ENCODE assay signal across 29 cellular contexts in the genomic region with DNA sequence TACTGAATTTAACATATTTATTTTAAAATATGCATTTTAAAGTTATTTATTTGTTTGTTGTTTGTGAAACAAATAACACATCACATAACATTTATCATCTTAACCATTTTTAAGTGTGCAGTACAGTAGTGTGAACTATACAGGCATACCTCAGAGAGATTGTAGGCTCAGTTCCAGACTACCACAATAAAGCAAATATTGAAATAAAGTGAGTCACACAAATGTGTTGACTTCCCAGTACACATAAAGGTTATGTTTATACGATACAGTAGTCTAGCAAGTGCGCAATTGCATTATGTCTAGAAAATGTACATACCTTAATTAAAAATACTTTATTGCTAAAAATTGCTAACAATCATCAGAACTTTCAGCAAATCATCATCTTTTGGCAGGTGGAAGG.
A peak's percentile ranks its signal among the peaks of the same experiment; 100 is the strongest.
DNase-seq lines count a peak whose midpoint lies in the region; ATAC-seq, FAIRE-seq and TF ChIP-seq lines count a peak whose summit lies in the region.
"Had no signal": no experiment of that assay in that cellular context is flagged by ENCODE, and none has a peak within 500 bp of the region (broad histone marks: within the 10 kb centered on the region; RNA-seq: fewer than 3 reads in every experiment).

No MANE protein-coding gene starts in this region.

- ATAC-seq in RWPE2 (ENCODE audit: low read depth) (peak; percentile 98), GM19035 (IDR thresholded peaks at IDR 0.05; ENCODE audit: unreplicated experiment) (no peak)
- ATAC-seq: activated CD4-positive, CD25-positive, alpha-beta regulatory T cell treated with anti-CD3 and anti-CD28 coated beads, Interleukin-2, amount 50 U/mL, for 24 hours; CD8-positive, alpha-beta T cell; naive thymus-derived CD8-positive, alpha-beta T cell had no signal

- H3K79me2 ChIP-seq in fibroblast of lung (ENCODE audit: control insufficient read depth, insufficient read depth, low read length), result no peaks in the 10 kb centered on the region

- TF ChIP-seq CTCF in Calu3 (IDR thresholded peaks at IDR 0.05; ENCODE audit: unreplicated experiment) (no peak), LNCaP clone FGC (IDR thresholded peaks at IDR 0.05; ENCODE audit: control insufficient read depth, extremely low read depth, insufficient read depth) (no peak), RWPE2 (IDR thresholded peaks at IDR 0.05; ENCODE audit: poor library complexity, severe bottlenecking) (no peak), fibroblast of lung (conservative IDR thresholded peaks at IDR 0.05 in 1 of 2, IDR thresholded peaks at IDR 0.05 in 1 of 2; ENCODE audit: low read depth in 1 of 2, low read length in 2 of 2) (no peak)

- H3K27ac ChIP-seq in RWPE2 (ENCODE audit: poor library complexity, severe bottlenecking) (no peak overlapping the region), fibroblast of lung (ENCODE audit: insufficient read depth, low read length) (no peak overlapping the region), small intestine (ENCODE audit: low read depth in 1 of 2, low read length in 1 of 2) (no peak overlapping the region)
- H3K27ac ChIP-seq: cardiac muscle cell, coronary artery, left ventricle myocardium inferior, thoracic aorta, vagina had no signal

- no peak for FAIRE-seq in small intestine (lab: Jason Lieb, UNC)

- H3K9me3 Mint-ChIP-seq in Calu3 (ENCODE audit: low read depth, unreplicated experiment), result peaks cover 4% of the 10 kb centered on the region
- H3K9me3 Mint-ChIP-seq: activated naive CD4-positive, alpha-beta T cell treated with anti-CD3 and anti-CD28 coated beads, Interleukin-2, amount 50 U/mL, for 24 hours; endodermal cell had no signal

- no peak overlapping the region for H3K27ac Mint-ChIP-seq in Calu3 (ENCODE audit: unreplicated experiment)
- H3K27ac Mint-ChIP-seq: activated naive CD4-positive, alpha-beta T cell treated with anti-CD3 and anti-CD28 coated beads, Interleukin-2, amount 50 U/mL, for 24 hours; CD8-positive, alpha-beta T cell; endodermal cell; mesothelial cell of epicardium; naive thymus-derived CD8-positive, alpha-beta T cell; stimulated activated naive CD8-positive, alpha-beta T cell treated with anti-CD3 and anti-CD28 coated beads, Interleukin-15, Interleukin-2, amounts not matched to agents 100 ng/mL and 50 ng/mL, for 24 hours had no signal

- peaks cover 12% of the 10 kb centered on the region for H3K4me1 Mint-ChIP-seq in Calu3 (ENCODE audit: low read depth, unreplicated experiment)
- H3K4me1 Mint-ChIP-seq: activated naive CD4-positive, alpha-beta T cell treated with anti-CD3 and anti-CD28 coated beads, Interleukin-2, amount 50 U/mL, for 24 hours; endodermal cell; mesothelial cell of epicardium; naive thymus-derived CD8-positive, alpha-beta T cell had no signal

- H3K36me3 Mint-ChIP-seq in Calu3 (ENCODE audit: insufficient read depth, unreplicated experiment), result no peaks in the 10 kb centered on the region
- H3K36me3 Mint-ChIP-seq: activated naive CD4-positive, alpha-beta T cell treated with anti-CD3 and anti-CD28 coated beads, Interleukin-2, amount 50 U/mL, for 24 hours; CD8-positive, alpha-beta T cell; mesothelial cell of epicardium; naive thymus-derived CD8-positive, alpha-beta T cell had no signal

- no peaks in the 10 kb centered on the region for H3K36me3 ChIP-seq in RWPE2 (ENCODE audit: low read depth)
- H3K36me3 ChIP-seq in fibroblast of lung (ENCODE audit: control insufficient read depth, insufficient read depth, low read length), result no peaks in the 10 kb centered on the region
- no peaks in the 10 kb centered on the region for H3K36me3 ChIP-seq in small intestine (ENCODE audit: control insufficient read depth in 2 of 2, insufficient read depth in 2 of 2, low read length in 2 of 2)
- H3K36me3 ChIP-seq: cardiac muscle cell, left ventricle myocardium inferior, MG63, thoracic aorta, vagina had no signal

- peak; percentile 7 for DNase-seq in Calu3
- DNase-seq in LNCaP clone FGC (ENCODE audit: low read depth), result peak; percentile 73
- no peak for DNase-seq in RWPE2 (ENCODE audit: low spot score)
- DNase-seq in fibroblast of lung (ENCODE audit: low read depth in 2 of 2), result peak; percentile 5 to 33
- no peak for DNase-seq in central memory CD4-positive, alpha-beta T cell
- DNase-seq in KG1 (lab: John Stamatoyannopoulos, UW), result no peak
- DNase-seq in small intestine, result no peak
- DNase-seq: activated CD4-positive, alpha-beta T cell treated with anti-CD3 and anti-CD28 coated beads, Interleukin-2, amount 50 U/mL, for 48 hours; amygdala; CD8-positive, alpha-beta T cell; endodermal cell; H7; hypothalamus; left ventricle myocardium inferior; MG63; naive thymus-derived CD8-positive, alpha-beta T cell; NCI-H1417 treated with DMSO at 0.1 percent for 48 hours; NCI-H2171; NCI-H510A treated with DMSO at 0.1 percent for 48 hours; nucleus accumbens had no signal

- no peak overlapping the region for H3K4me3 Mint-ChIP-seq in Calu3 (ENCODE audit: low read depth, unreplicated experiment)
- H3K4me3 Mint-ChIP-seq: activated naive CD4-positive, alpha-beta T cell treated with anti-CD3 and anti-CD28 coated beads, Interleukin-2, amount 50 U/mL, for 24 hours; CD8-positive, alpha-beta T cell; endodermal cell; mesothelial cell of epicardium; naive thymus-derived CD8-positive, alpha-beta T cell; stimulated activated naive CD8-positive, alpha-beta T cell treated with anti-CD3 and anti-CD28 coated beads, Interleukin-15, Interleukin-2, amounts not matched to agents 100 ng/mL and 50 ng/mL, for 24 hours had no signal

- intact Hi-C loops in Calu3 (cut with micrococcal nuclease; ENCODE audit: unreplicated experiment), result no loop called here

- no peak overlapping the region for H3K4me3 ChIP-seq in LNCaP clone FGC (ENCODE audit: low read depth, low read length)
- no peak overlapping the region for H3K4me3 ChIP-seq in RWPE2 (ENCODE audit: severe bottlenecking)
- H3K4me3 ChIP-seq in fibroblast of lung (replicated peaks in 1 of 4; ENCODE audit: control extremely low read depth in 1 of 4, insufficient read depth in 1 of 4, low read depth in 3 of 4, low read length in 4 of 4), result no peak overlapping the region
- H3K4me3 ChIP-seq in small intestine (ENCODE audit: low read depth in 1 of 2, low read length in 2 of 2), result no peak overlapping the region
- H3K4me3 ChIP-seq: cardiac muscle cell, coronary artery, left ventricle myocardium inferior, MG63, thoracic aorta, vagina had no signal

- H3K9me3 ChIP-seq in RWPE2 (ENCODE audit: severe bottlenecking) (no peaks in the 10 kb centered on the region), fibroblast of lung (ENCODE audit: control insufficient read depth, insufficient read depth, low read depth, low read length) (no peaks in the 10 kb centered on the region), small intestine (ENCODE audit: control insufficient read depth, low read depth) (no peaks in the 10 kb centered on the region)
- H3K9me3 ChIP-seq: left ventricle myocardium inferior, MG63, thoracic aorta, vagina had no signal

- no peak overlapping the region for H2AFZ ChIP-seq in fibroblast of lung (ENCODE audit: low read length)

- H3K4me1 ChIP-seq in RWPE2 (ENCODE audit: insufficient read depth, poor library complexity, severe bottlenecking), result peaks cover 11% of the 10 kb centered on the region
- no peaks in the 10 kb centered on the region for H3K4me1 ChIP-seq in fibroblast of lung (ENCODE audit: control insufficient read depth, extremely low read depth, insufficient read depth, low read length)
- no peaks in the 10 kb centered on the region for H3K4me1 ChIP-seq in small intestine (ENCODE audit: control insufficient read depth in 2 of 2, insufficient read depth in 1 of 2, low read depth in 1 of 2, low read length in 1 of 2)
- H3K4me1 ChIP-seq: left ventricle myocardium inferior, vagina had no signal

- H3K4me2 ChIP-seq in fibroblast of lung (ENCODE audit: extremely low read depth, insufficient read depth, low read length), result no peak overlapping the region

- 81 to 88% (median 87%) methylated on average over 2 of the region's 2 CpGs for WGBS in small intestine, 3 donors

- no peaks in the 10 kb centered on the region for H3K27me3 Mint-ChIP-seq in Calu3 (ENCODE audit: unreplicated experiment)
- H3K27me3 Mint-ChIP-seq: activated naive CD4-positive, alpha-beta T cell treated with anti-CD3 and anti-CD28 coated beads, Interleukin-2, amount 50 U/mL, for 24 hours; naive thymus-derived CD8-positive, alpha-beta T cell; stimulated activated naive CD8-positive, alpha-beta T cell treated with anti-CD3 and anti-CD28 coated beads, Interleukin-15, Interleukin-2, amounts not matched to agents 100 ng/mL and 50 ng/mL, for 24 hours had no signal

- H3K27me3 ChIP-seq in RWPE2 (ENCODE audit: insufficient read depth, poor library complexity, severe bottlenecking) (no peaks in the 10 kb centered on the region), fibroblast of lung (ENCODE audit: control insufficient read depth, insufficient read depth, low read length) (no peaks in the 10 kb centered on the region), small intestine (ENCODE audit: control insufficient read depth in 2 of 2, insufficient read depth in 2 of 2, low read length in 2 of 2) (no peaks in the 10 kb centered on the region)
- H3K27me3 ChIP-seq: cardiac muscle cell, MG63, vagina had no signal

- BruUV-seq in Calu3 (replicated peaks; lab: Mats Ljungman, UMichigan), result no TSS peak

- no peaks in the 10 kb centered on the region for H4K20me1 ChIP-seq in fibroblast of lung (ENCODE audit: control insufficient read depth, extremely low read depth, insufficient read depth, low read length)

- H3K9ac ChIP-seq in fibroblast of lung (ENCODE audit: insufficient read depth, low read length), result no peak overlapping the region

- CTCF ChIA-PET in Calu3 (lab: Charles Lee), result no interaction called here

Comparison
In these comparisons a context has a peak if more than half of its experiments do, and no peak if none do; other contexts are left out.
1. DNase-seq: peak in Calu3 (single experiment), LNCaP clone FGC (single experiment) and fibroblast of lung (2 of 2); none in RWPE2 (single experiment), central memory CD4-positive, alpha-beta T cell (single experiment), KG1 (single experiment) and small intestine (single experiment).